ENCODE assay signal across 9 cellular contexts in the genomic region with DNA sequence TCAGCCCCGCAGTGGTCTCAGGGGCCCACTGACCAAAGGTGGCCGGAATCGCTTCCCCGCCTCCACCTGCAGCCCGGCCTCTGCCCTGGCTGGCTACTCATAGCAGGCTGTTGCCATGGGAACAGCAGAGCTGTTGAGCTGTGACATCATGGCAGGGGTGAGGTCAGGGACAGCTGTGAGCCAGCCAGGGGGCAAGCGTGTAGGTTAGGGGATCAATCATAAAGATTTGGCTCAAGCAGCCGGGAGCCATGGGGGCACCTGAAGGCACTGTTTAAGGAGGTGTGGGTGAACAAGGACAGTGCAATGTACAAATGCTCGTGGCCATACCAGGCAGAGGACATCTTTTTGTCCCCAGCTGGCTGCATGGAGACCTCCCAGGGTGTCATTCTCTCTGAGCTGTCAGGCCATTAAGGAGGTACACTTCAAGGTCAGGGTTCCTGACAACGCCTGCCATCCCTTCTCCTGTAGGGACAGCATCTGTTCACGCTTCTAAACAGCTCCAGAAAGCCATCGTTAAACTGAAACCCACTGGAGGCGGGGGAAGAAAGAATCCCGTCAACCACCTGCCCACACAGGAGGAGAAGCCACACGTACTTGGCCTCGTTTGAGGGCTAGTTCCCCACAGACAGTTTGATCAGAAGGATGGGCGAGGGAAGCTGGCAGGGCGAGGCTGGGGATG. TPM values are rescaled to one million over a fixed set of nuclear protein-coding genes. Genes with fewer than 3 reads are reported as not detected.
DNase-seq lines count a peak whose midpoint lies in the region; ATAC-seq and TF ChIP-seq lines count a peak whose summit lies in the region.
"Had no signal": no experiment of that assay in that cellular context is flagged by ENCODE, and none has a peak within 500 bp of the region (broad histone marks: within the 10 kb centered on the region; RNA-seq: fewer than 3 reads in every experiment).

A gene with protein sequence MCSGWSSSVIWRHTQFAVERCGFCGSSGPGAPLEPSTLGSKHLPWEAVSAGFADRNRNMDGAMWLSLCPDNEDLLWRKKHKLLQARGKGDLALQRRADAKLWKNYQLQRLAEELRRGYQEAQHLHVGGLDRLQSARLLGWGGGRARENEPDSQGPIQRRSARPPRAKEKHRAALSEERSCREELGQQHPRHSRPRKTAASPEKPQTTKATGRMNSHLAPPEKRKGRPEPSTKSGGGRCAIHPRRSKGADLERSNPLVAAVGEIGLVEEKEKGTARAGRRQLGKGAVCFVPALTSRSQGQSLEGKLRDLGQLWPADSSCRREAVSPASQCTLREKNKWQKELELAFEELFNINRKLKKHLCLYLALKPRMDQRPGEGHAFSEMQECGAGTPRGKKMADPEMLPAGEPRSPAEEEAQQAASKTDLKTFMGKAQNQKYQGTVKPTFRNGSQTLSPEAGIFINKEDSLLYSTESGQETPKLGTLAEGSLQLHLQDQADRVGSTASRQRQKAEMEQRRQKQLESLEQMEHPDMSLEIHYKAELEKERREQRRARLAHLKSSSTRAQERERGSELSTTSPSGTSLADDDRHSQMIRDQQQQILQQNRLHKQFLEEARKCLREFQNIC (minus strand): TSS at position 101 of the 679 bp plus-strand sequence. CDS start 1,373 bp downstream, outside the sequence.

- no peak within 1 kb of the TSS for H3K4me3 Mint-ChIP-seq in Calu3 (ENCODE audit: low read depth, unreplicated experiment)

- DNase-seq in Calu3 (peak; percentile 29), NCI-H1092 (lab: John Stamatoyannopoulos, UW) (peak; percentile 15), cardiac fibroblast (ENCODE audit: low read depth in 2 of 2) (peak; percentile 43 to 46), occipital lobe (lab: John Stamatoyannopoulos, UW) (no peak), left lung (no peak)
- no peak for DNase-seq in stimulated activated naive CD4-positive, alpha-beta T cell (lab: John Stamatoyannopoulos, UW)

- intact Hi-C loops in Calu3 (cut with micrococcal nuclease; ENCODE audit: unreplicated experiment) = no loop called here
- intact Hi-C loops in left lung (cut with DNase I) = no loop called here

- BruUV-seq in Calu3 (replicated peaks; lab: Mats Ljungman, UMichigan) = no TSS peak

- TF ChIP-seq EP300 in neural cell (conservative IDR thresholded peaks at IDR 0.05; ENCODE audit: poor library complexity, severe bottlenecking) = peak; percentile 64

- H3K79me2 ChIP-seq in neural cell (replicated peaks; ENCODE audit: insufficient read depth, low read length) = peaks cover 35% of the 10 kb centered on the region

- H2AFZ ChIP-seq in neural cell (ENCODE audit: low read depth, low read length) = no peak within 1 kb of the TSS

- H3K36me3 ChIP-seq in neural cell (ENCODE audit: insufficient read depth, low read length) (no peaks in the 10 kb centered on the region), left lung (peaks cover 0 to 12% of the 10 kb centered on the region in 2 donors)

- TF ChIP-seq RAD21 in neural cell (conservative IDR thresholded peaks at IDR 0.05) = peak; percentile 23

- ATAC-seq in left lung (no peak), GM18873 (IDR thresholded peaks at IDR 0.05; ENCODE audit: low FRiP score, unreplicated experiment) (no peak)

- H3K27ac ChIP-seq in neural cell (ENCODE audit: low read length) (peak within 1 kb of the TSS; percentile 87), left lung (no peak within 1 kb of the TSS)

- peaks cover 7 to 22% of the 10 kb centered on the region in 2 donors for H3K4me1 ChIP-seq in left lung

- H3K36me3 Mint-ChIP-seq in Calu3 (ENCODE audit: insufficient read depth, unreplicated experiment) = peaks cover 33% of the 10 kb centered on the region

- H3K9me2 ChIP-seq in neural cell (ENCODE audit: insufficient read depth, low read length) = no peaks in the 10 kb centered on the region

- no peaks in the 10 kb centered on the region for H3K27me3 Mint-ChIP-seq in Calu3 (ENCODE audit: unreplicated experiment)

- CTCF ChIA-PET in Calu3 (lab: Charles Lee) = interaction anchor here (1.3 kb wide), 1 partner anchor 19 kb away, joined by 3 read pairs; no protein-coding TSS in a partner anchor

- H3K4me1 Mint-ChIP-seq in Calu3 (ENCODE audit: low read depth, unreplicated experiment) = peaks cover 48% of the 10 kb centered on the region

- no peaks in the 10 kb centered on the region for H3F3A ChIP-seq in neural cell (ENCODE audit: insufficient read depth, low read length, poor library complexity, severe bottlenecking)

- no peaks in the 10 kb centered on the region for H3K9me3 Mint-ChIP-seq in Calu3 (ENCODE audit: low read depth, unreplicated experiment)

- no peak within 1 kb of the TSS for H3K4me2 ChIP-seq in neural cell (ENCODE audit: low read length)

- no peak for TF ChIP-seq CTCF in Calu3 (IDR thresholded peaks at IDR 0.05; ENCODE audit: unreplicated experiment)
- TF ChIP-seq CTCF in cardiac fibroblast (IDR thresholded peaks at IDR 0.05; ENCODE audit: low read depth, low read length) = no peak
- no peak for TF ChIP-seq CTCF in neural cell (IDR thresholded peaks at IDR 0.05; ENCODE audit: poor library complexity, severe bottlenecking)
- TF ChIP-seq CTCF in left lung (IDR thresholded peaks at IDR 0.05) = no peak

- peak within 1 kb of the TSS; percentile 59 for H3K9ac ChIP-seq in neural cell (ENCODE audit: low read length)

- H4K20me1 ChIP-seq in neural cell (ENCODE audit: insufficient read depth) = no peaks in the 10 kb centered on the region

- H3K9me3 ChIP-seq in neural cell (ENCODE audit: low read length) (no peaks in the 10 kb centered on the region), left lung (no peaks in the 10 kb centered on the region)

- H3K27ac Mint-ChIP-seq in Calu3 (ENCODE audit: unreplicated experiment) = peak within 1 kb of the TSS; percentile 74

- H3K4me3 ChIP-seq in cardiac fibroblast (replicated peaks in 1 of 2; ENCODE audit: low read depth in 2 of 2, low read length in 2 of 2) (no peak within 1 kb of the TSS), neural cell (ENCODE audit: low read length) (peak within 1 kb of the TSS; percentile 33), left lung (no peak within 1 kb of the TSS)
- H3K4me3 ChIP-seq: lung had no signal

- H3K27me3 ChIP-seq in neural cell (ENCODE audit: insufficient read depth, low read depth, low read length) (no peaks in the 10 kb centered on the region), left lung (no peaks in the 10 kb centered on the region)

TF ChIP-seq in neural cell, 6 proteins besides CTCF, POLR2A, EP300 and RAD21:
- TF ChIP-seq POLR2AphosphoS5 (IDR thresholded peaks at IDR 0.05) (peak; percentile 15), MXI1 (conservative IDR thresholded peaks at IDR 0.05; ENCODE audit: poor library complexity, severe bottlenecking) (peak; percentile 18), SMC3 (conservative IDR thresholded peaks at IDR 0.05; ENCODE audit: poor library complexity) (peak; percentile 15), EZH2 (IDR thresholded peaks at IDR 0.05; ENCODE audit: borderline replicate concordance, insufficient read depth, low read length, poor library complexity, severe bottlenecking) (no peak)
- TF ChIP-seq, protein P1, sequence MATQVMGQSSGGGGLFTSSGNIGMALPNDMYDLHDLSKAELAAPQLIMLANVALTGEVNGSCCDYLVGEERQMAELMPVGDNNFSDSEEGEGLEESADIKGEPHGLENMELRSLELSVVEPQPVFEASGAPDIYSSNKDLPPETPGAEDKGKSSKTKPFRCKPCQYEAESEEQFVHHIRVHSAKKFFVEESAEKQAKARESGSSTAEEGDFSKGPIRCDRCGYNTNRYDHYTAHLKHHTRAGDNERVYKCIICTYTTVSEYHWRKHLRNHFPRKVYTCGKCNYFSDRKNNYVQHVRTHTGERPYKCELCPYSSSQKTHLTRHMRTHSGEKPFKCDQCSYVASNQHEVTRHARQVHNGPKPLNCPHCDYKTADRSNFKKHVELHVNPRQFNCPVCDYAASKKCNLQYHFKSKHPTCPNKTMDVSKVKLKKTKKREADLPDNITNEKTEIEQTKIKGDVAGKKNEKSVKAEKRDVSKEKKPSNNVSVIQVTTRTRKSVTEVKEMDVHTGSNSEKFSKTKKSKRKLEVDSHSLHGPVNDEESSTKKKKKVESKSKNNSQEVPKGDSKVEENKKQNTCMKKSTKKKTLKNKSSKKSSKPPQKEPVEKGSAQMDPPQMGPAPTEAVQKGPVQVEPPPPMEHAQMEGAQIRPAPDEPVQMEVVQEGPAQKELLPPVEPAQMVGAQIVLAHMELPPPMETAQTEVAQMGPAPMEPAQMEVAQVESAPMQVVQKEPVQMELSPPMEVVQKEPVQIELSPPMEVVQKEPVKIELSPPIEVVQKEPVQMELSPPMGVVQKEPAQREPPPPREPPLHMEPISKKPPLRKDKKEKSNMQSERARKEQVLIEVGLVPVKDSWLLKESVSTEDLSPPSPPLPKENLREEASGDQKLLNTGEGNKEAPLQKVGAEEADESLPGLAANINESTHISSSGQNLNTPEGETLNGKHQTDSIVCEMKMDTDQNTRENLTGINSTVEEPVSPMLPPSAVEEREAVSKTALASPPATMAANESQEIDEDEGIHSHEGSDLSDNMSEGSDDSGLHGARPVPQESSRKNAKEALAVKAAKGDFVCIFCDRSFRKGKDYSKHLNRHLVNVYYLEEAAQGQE (IDR thresholded peaks at IDR 0.05; ENCODE audit: borderline replicate concordance) = no peak

RNA-seq across cellular contexts. Expression of the gene that starts here (rescaled TPM):
- total RNA-seq in Calu3 (2022) (4.6 and 6.0 TPM in 2 replicates), occipital lobe (1.4 TPM), left lung (1 to 10 TPM; 1.6 to 6.6 TPM)
- not detected in 2 replicates for polyA plus RNA-seq in neural cell
- 0.97 and 2.5 TPM in 2 replicates for polyA minus RNA-seq in neural cell

Comparison
In these comparisons a context has a peak if more than half of its experiments do, and no peak if none do; other contexts are left out.
1. DNase-seq: peak in Calu3 (single experiment), NCI-H1092 (single experiment) and cardiac fibroblast (2 of 2); none in occipital lobe (single experiment), stimulated activated naive CD4-positive, alpha-beta T cell (0 of 6) and left lung (0 of 2).